ENCODE assay signal across 12 cellular contexts in genomic region chr6:43481591-43482242, GRCh38. TPM values are rescaled to one million over a fixed set of nuclear protein-coding genes. Genes with fewer than 3 reads are reported as not detected.
DNase-seq lines count a peak whose midpoint lies in the region; FAIRE-seq and TF ChIP-seq lines count a peak whose summit lies in the region.
"Had no signal": no experiment of that assay in that cellular context is flagged by ENCODE, and none has a peak within 500 bp of the region (broad histone marks: within the 10 kb centered on the region; RNA-seq: fewer than 3 reads in every experiment).

No MANE protein-coding gene starts in this region.

- H3K9ac ChIP-seq in keratinocyte (ENCODE audit: control insufficient read depth, extremely low read depth, insufficient read depth, low read length): peak overlapping the region; percentile 23

- no peaks in the 10 kb centered on the region for H3K9me1 ChIP-seq in keratinocyte (ENCODE audit: control insufficient read depth, extremely low read depth, insufficient read depth, low read length)

- H4K20me1 ChIP-seq in keratinocyte (ENCODE audit: control insufficient read depth, extremely low read depth, insufficient read depth, low read length): no peaks in the 10 kb centered on the region

- H3K27me3 ChIP-seq in keratinocyte (ENCODE audit: control insufficient read depth, extremely low read depth, insufficient read depth, low read length): no peaks in the 10 kb centered on the region
- H3K27me3 ChIP-seq: esophagus muscularis mucosa, vagina had no signal

- in situ Hi-C loops in Caki2 (cut with HindIII; ENCODE audit: low pct_unique_long_range_greater_than_20kb, low sequenced_read_pairs): no loop called here

- FAIRE-seq in keratinocyte (lab: Jason Lieb, UNC) (peak; percentile 89), frontal cortex (lab: Jason Lieb, UNC) (no peak)

- H3K27ac ChIP-seq in keratinocyte (ENCODE audit: control insufficient read depth, insufficient read depth, low read length): peak overlapping the region; percentile 76
- H3K27ac ChIP-seq: esophagus muscularis mucosa, vagina had no signal

- H3K4me2 ChIP-seq in keratinocyte (ENCODE audit: control insufficient read depth, extremely low read depth, insufficient read depth, low read depth, low read length): peak overlapping the region; percentile 74

- peak; percentile 35 for DNase-seq in Caki2 (ENCODE audit: low read depth)
- DNase-seq in RKO (ENCODE audit: low spot score): peak; percentile 26
- peak; percentile 81 for DNase-seq in keratinocyte (ENCODE audit: low read depth, low spot score)
- DNase-seq in GM03348 (ENCODE audit: low spot score): no peak
- no peak for DNase-seq in NCI-H82 (lab: John Stamatoyannopoulos, UW)
- DNase-seq in frontal cortex (ENCODE audit: low spot score in 2 of 2): no peak
- DNase-seq: Calu3, NCI-H1930, NCI-H774, occipital lobe had no signal

- peak overlapping the region in 2 of 3 experiments; percentile 25 to 28 for H3K4me3 ChIP-seq in keratinocyte (ENCODE audit: control insufficient read depth in 2 of 3, extremely low read depth in 1 of 3, insufficient read depth in 2 of 3, low read depth in 1 of 3, low read length in 3 of 3)
- H3K4me3 ChIP-seq: esophagus muscularis mucosa, vagina had no signal

- H3K36me3 ChIP-seq in keratinocyte (ENCODE audit: control insufficient read depth in 2 of 2, extremely low read depth in 1 of 2, insufficient read depth in 2 of 2, low read length in 2 of 2): peaks cover 5 to 7% of the 10 kb centered on the region in 2 experiments
- H3K36me3 ChIP-seq: vagina had no signal

- peaks cover 55% of the 10 kb centered on the region for H3K79me2 ChIP-seq in keratinocyte (ENCODE audit: control insufficient read depth, insufficient read depth, low read length)

- H3K4me1 ChIP-seq in keratinocyte (ENCODE audit: control insufficient read depth, extremely low read depth, insufficient read depth, low read length): peaks cover 54% of the 10 kb centered on the region

- peak overlapping the region; percentile 29 for H2AFZ ChIP-seq in keratinocyte (ENCODE audit: control insufficient read depth, low read length)

- dilution Hi-C loops in keratinocyte (cut with MboI; ENCODE audit: extremely low pct_ligation_motif_present, low sequenced_read_pairs): no loop called here

- TF ChIP-seq CTCF in keratinocyte (optimal IDR thresholded peaks at IDR 0.05 in 1 of 3, IDR thresholded peaks at IDR 0.05 in 1 of 3, conservative IDR thresholded peaks at IDR 0.05 in 1 of 3; ENCODE audit: extremely low read depth in 1 of 3, insufficient read depth in 2 of 3, low read length in 3 of 3): no peak

- no peaks in the 10 kb centered on the region for H3K9me3 ChIP-seq in keratinocyte (ENCODE audit: control insufficient read depth, low read depth, low read length)
- H3K9me3 ChIP-seq: esophagus muscularis mucosa, vagina had no signal

RNA-seq across cellular contexts. Expression of gene TJAP1, which starts 4.3 kb away (rescaled TPM):
- total RNA-seq in Caki2 (2014; rRNA removed; shearing (Covaris generic); ENCODE audit: low replicate concordance): 20.2 and 22.7 TPM in 2 replicates
- polyA plus RNA-seq in keratinocyte: 17.2 to 45.5 TPM (median 23.3 TPM) in 3 replicates
- polyA plus RNA-seq in keratinocyte (2011; ENCODE audit: low read depth): 41.6 TPM
- 14.3 and 25.4 TPM in 2 replicates for polyA plus RNA-seq in keratinocyte (2011; cell fraction: cytosol; rRNA removed)
- polyA plus RNA-seq in keratinocyte (2011; cell fraction: nucleus; rRNA removed): 78.8 and 84.0 TPM in 2 replicates
- 12.6 and 28.6 TPM in 2 replicates for polyA plus RNA-seq in keratinocyte (2012; ENCODE audit: low replicate concordance)
- polyA minus RNA-seq in keratinocyte: 10.4 to 24.4 TPM (median 16.7 TPM) in 3 replicates
- polyA minus RNA-seq in keratinocyte (2011; cell fraction: cytosol; rRNA and poly(A)+ RNA removed): 11.7 TPM
- 11.8 and 19.6 TPM in 2 replicates for polyA minus RNA-seq in keratinocyte (2011; cell fraction: nucleus; rRNA and poly(A)+ RNA removed)
- total RNA-seq in frontal cortex: 2.9 TPM

RNA-seq across cellular contexts. Expression of gene DLK2, which starts 26.4 kb away (rescaled TPM):
- total RNA-seq in Caki2 (2014; rRNA removed; shearing (Covaris generic); ENCODE audit: low replicate concordance): 0.07 TPM in 1 of 2 replicates, not detected in the other
- polyA plus RNA-seq in keratinocyte: 19.8 to 32.2 TPM (median 31.6 TPM) in 3 replicates
- 2.2 TPM for polyA plus RNA-seq in keratinocyte (2011; ENCODE audit: low read depth)
- polyA plus RNA-seq in keratinocyte (2011; cell fraction: cytosol; rRNA removed): 21.9 and 51.1 TPM in 2 replicates
- polyA plus RNA-seq in keratinocyte (2011; cell fraction: nucleus; rRNA removed): 55.1 and 77.8 TPM in 2 replicates
- polyA plus RNA-seq in keratinocyte (2012; ENCODE audit: low replicate concordance): 20.2 and 38.7 TPM in 2 replicates
- 23.2 to 88.5 TPM (median 28.0 TPM) in 3 replicates for polyA minus RNA-seq in keratinocyte
- polyA minus RNA-seq in keratinocyte (2011; cell fraction: cytosol; rRNA and poly(A)+ RNA removed): 67.7 TPM
- 34.7 and 38.7 TPM in 2 replicates for polyA minus RNA-seq in keratinocyte (2011; cell fraction: nucleus; rRNA and poly(A)+ RNA removed)
- total RNA-seq in frontal cortex: 8.6 TPM

RNA-seq across cellular contexts. Expression of gene LRRC73, which starts 28.4 kb away (rescaled TPM):
- 0.20 and 0.29 TPM in 2 replicates for total RNA-seq in Caki2 (2014; rRNA removed; shearing (Covaris generic); ENCODE audit: low replicate concordance)
- polyA plus RNA-seq in keratinocyte: 0.16 to 0.40 TPM (median 0.18 TPM) in 3 replicates
- 0.12 TPM for polyA plus RNA-seq in keratinocyte (2011; ENCODE audit: low read depth)
- 0.22 and 0.55 TPM in 2 replicates for polyA plus RNA-seq in keratinocyte (2011; cell fraction: cytosol; rRNA removed)
- polyA plus RNA-seq in keratinocyte (2011; cell fraction: nucleus; rRNA removed): 0.27 and 0.49 TPM in 2 replicates
- polyA plus RNA-seq in keratinocyte (2012; ENCODE audit: low replicate concordance): 0.35 and 0.49 TPM in 2 replicates
- 0.26 to 0.30 TPM in 2 of 3 replicates, not detected in the other for polyA minus RNA-seq in keratinocyte
- polyA minus RNA-seq in keratinocyte (2011; cell fraction: cytosol; rRNA and poly(A)+ RNA removed): not detected
- polyA minus RNA-seq in keratinocyte (2011; cell fraction: nucleus; rRNA and poly(A)+ RNA removed): not detected in 2 replicates
- total RNA-seq in frontal cortex: 2.9 TPM
- total RNA-seq: vagina had no signal

RNA-seq across cellular contexts. Expression of gene YIPF3, which starts 35.0 kb away (rescaled TPM):
- total RNA-seq in Caki2 (2014; rRNA removed; shearing (Covaris generic); ENCODE audit: low replicate concordance): 101 and 127 TPM in 2 replicates
- polyA plus RNA-seq in keratinocyte: 120 to 138 TPM (median 136 TPM) in 3 replicates
- polyA plus RNA-seq in keratinocyte (2011; ENCODE audit: low read depth): 29.2 TPM
- 103 and 104 TPM in 2 replicates for polyA plus RNA-seq in keratinocyte (2011; cell fraction: cytosol; rRNA removed)
- 154 and 155 TPM in 2 replicates for polyA plus RNA-seq in keratinocyte (2011; cell fraction: nucleus; rRNA removed)
- 63.0 and 89.2 TPM in 2 replicates for polyA plus RNA-seq in keratinocyte (2012; ENCODE audit: low replicate concordance)
- 142 to 213 TPM (median 144 TPM) in 3 replicates for polyA minus RNA-seq in keratinocyte
- 90.5 TPM for polyA minus RNA-seq in keratinocyte (2011; cell fraction: cytosol; rRNA and poly(A)+ RNA removed)
- polyA minus RNA-seq in keratinocyte (2011; cell fraction: nucleus; rRNA and poly(A)+ RNA removed): 57.6 and 64.5 TPM in 2 replicates
- total RNA-seq in frontal cortex: 68.5 TPM

RNA-seq across cellular contexts. Expression of gene POLR1C, which starts 35.2 kb away (rescaled TPM):
- 49.0 and 53.9 TPM in 2 replicates for total RNA-seq in Caki2 (2014; rRNA removed; shearing (Covaris generic); ENCODE audit: low replicate concordance)
- polyA plus RNA-seq in keratinocyte: 99.6 to 121 TPM (median 119 TPM) in 3 replicates
- 34.9 TPM for polyA plus RNA-seq in keratinocyte (2011; ENCODE audit: low read depth)
- polyA plus RNA-seq in keratinocyte (2011; cell fraction: cytosol; rRNA removed): 69.9 and 106 TPM in 2 replicates
- polyA plus RNA-seq in keratinocyte (2011; cell fraction: nucleus; rRNA removed): 155 and 201 TPM in 2 replicates
- 90.8 and 119 TPM in 2 replicates for polyA plus RNA-seq in keratinocyte (2012; ENCODE audit: low replicate concordance)
- polyA minus RNA-seq in keratinocyte: 35.0 to 95.4 TPM (median 86.0 TPM) in 3 replicates
- polyA minus RNA-seq in keratinocyte (2011; cell fraction: cytosol; rRNA and poly(A)+ RNA removed): 38.0 TPM
- polyA minus RNA-seq in keratinocyte (2011; cell fraction: nucleus; rRNA and poly(A)+ RNA removed): 28.9 and 53.4 TPM in 2 replicates
- total RNA-seq in frontal cortex: 27.7 TPM

Comparison
In these comparisons a context has a peak if more than half of its experiments do, and no peak if none do; other contexts are left out.
1. DNase-seq: peak in Caki2 (single experiment), RKO (single experiment) and keratinocyte (single experiment); none in GM03348 (single experiment), NCI-H82 (single experiment) and frontal cortex (0 of 2).